ENCODE assay signal across 27 cellular contexts in genomic region chr6:83047065-83047754, GRCh38. TPM values are rescaled to one million over a fixed set of nuclear protein-coding genes. Genes with fewer than 3 reads are reported as not detected.
A peak's percentile ranks its signal among the peaks of the same experiment; 100 is the strongest.
DNase-seq lines count a peak whose midpoint lies in the region; ATAC-seq and TF ChIP-seq lines count a peak whose summit lies in the region.
"Had no signal": no experiment of that assay in that cellular context is flagged by ENCODE, and none has a peak within 500 bp of the region (broad histone marks: within the 10 kb centered on the region; RNA-seq: fewer than 3 reads in every experiment).

No MANE protein-coding gene starts in this region.

- DNase-seq in NCI-H1417 (lab: John Stamatoyannopoulos, UW) (peak in 2 of 3 experiments; percentile 25 to 40), NCI-H1417 treated with DMSO at 0.1 percent for 48 hours (lab: John Stamatoyannopoulos, UW) (no peak), NCI-H748 (lab: John Stamatoyannopoulos, UW; ENCODE audit: unreplicated experiment) (peak; percentile 82), putamen (ENCODE audit: low spot score) (peak; percentile 27), gastrocnemius medialis (no peak), GM20000 (ENCODE audit: low spot score) (no peak)
- DNase-seq: 8988T; activated CD4-positive, alpha-beta T cell treated with anti-CD3 and anti-CD28 coated beads for 4 hours; AML-193; aorta; CD8-positive, alpha-beta T cell; cerebellar nuclear complex; effector CD4-positive, alpha-beta T cell; esophagus squamous epithelium; naive thymus-derived CD8-positive, alpha-beta T cell; NCI-H1105 treated with DMSO at 0.1 percent for 48 hours; ovary; SJCRH30; stimulated activated CD4-positive, alpha-beta T cell treated with anti-CD3 and anti-CD28 coated beads, Interleukin-15, amount 100 ng/mL, for 24 hours; stimulated activated CD8-positive, alpha-beta memory T cell treated with anti-CD3 and anti-CD28 coated beads, Interleukin-4, amount 100 ng/mL, for 48 hours; T-helper 1 cell; transverse colon had no signal

- TF ChIP-seq CTCF in gastrocnemius medialis (IDR thresholded peaks at IDR 0.05 in 4 of 5, conservative IDR thresholded peaks at IDR 0.05 in 1 of 5), result no peak
- no peak for TF ChIP-seq CTCF in GM20000 (IDR thresholded peaks at IDR 0.05; ENCODE audit: extremely low read depth, missing control alignments)

- no peak for ATAC-seq in GM19467 (IDR thresholded peaks at IDR 0.05; ENCODE audit: unreplicated experiment)
- ATAC-seq in gastrocnemius medialis, result no peak
- ATAC-seq: CD8-positive, alpha-beta T cell; left lobe of liver; naive thymus-derived CD8-positive, alpha-beta T cell; Panc1; sciatic nerve had no signal

- H3K36me3 ChIP-seq in iPS-18a (ENCODE audit: control insufficient read depth, low read depth, low read length) (peaks cover 9% of the 10 kb centered on the region), gastrocnemius medialis (no peaks in the 10 kb centered on the region)
- H3K36me3 ChIP-seq: ovary, transverse colon had no signal

- no peaks in the 10 kb centered on the region for H3K9me3 ChIP-seq in iPS-18a (ENCODE audit: control insufficient read depth, low read depth, low read length)
- no peaks in the 10 kb centered on the region for H3K9me3 ChIP-seq in gastrocnemius medialis
- H3K9me3 ChIP-seq: esophagus squamous epithelium, ovary, SJCRH30, transverse colon had no signal

- intact Hi-C loops in gastrocnemius medialis (cut with DNase I; ENCODE audit: low total_unique reads), result no loop called here

- no peak overlapping the region for H3K4me3 ChIP-seq in iPS-18a (ENCODE audit: low read length)
- no peak overlapping the region for H3K4me3 ChIP-seq in gastrocnemius medialis
- H3K4me3 ChIP-seq: esophagus squamous epithelium, ovary, SJCRH30, transverse colon had no signal

- peak overlapping the region; percentile 65 for H3K27ac ChIP-seq in iPS-18a (ENCODE audit: low read length)
- no peak overlapping the region for H3K27ac ChIP-seq in gastrocnemius medialis
- H3K27ac ChIP-seq: esophagus squamous epithelium, ovary, SJCRH30, transverse colon had no signal

- no peaks in the 10 kb centered on the region for H3K27me3 ChIP-seq in iPS-18a (ENCODE audit: control insufficient read depth, insufficient read depth, low read length)
- H3K27me3 ChIP-seq in gastrocnemius medialis, result no peaks in the 10 kb centered on the region
- H3K27me3 ChIP-seq: esophagus squamous epithelium, ovary, SJCRH30, transverse colon had no signal

- peaks cover 9% of the 10 kb centered on the region for H3K4me1 ChIP-seq in iPS-18a (ENCODE audit: control insufficient read depth, low read depth, low read length)
- H3K4me1 ChIP-seq in gastrocnemius medialis, result peaks cover 5 to 15% of the 10 kb centered on the region in 2 donors
- H3K4me1 ChIP-seq: SJCRH30, transverse colon had no signal

- no peak overlapping the region for H3K9ac ChIP-seq in iPS-18a (ENCODE audit: low read length)

- TF ChIP-seq POLR2A in gastrocnemius medialis (IDR thresholded peaks at IDR 0.05), result no peak

- in situ Hi-C loops in gastrocnemius medialis (cut with MboI; ENCODE audit: low sequenced_read_pairs in 4 of 4), result no loop called here

RNA-seq across cellular contexts. Expression of gene UBE3D, which starts 18.4 kb away (rescaled TPM):
- total RNA-seq in gastrocnemius medialis, result 1 to 10 TPM in 3 of 4 donors, under 1 TPM in 1; 0.82 to 4.6 (median 3.2) TPM

RNA-seq across cellular contexts. Expression of gene DOP1A, which starts 20.3 kb away (rescaled TPM):
- total RNA-seq in gastrocnemius medialis, result 10 to 100 TPM; 12.4 to 30.9 (median 16.2) TPM

Comparison
In these comparisons a context has a peak if more than half of its experiments do, and no peak if none do; other contexts are left out.
1. DNase-seq: peak in NCI-H1417 (2 of 3), NCI-H748 (single experiment) and putamen (single experiment); none in NCI-H1417 treated with DMSO at 0.1 percent for 48 hours (single experiment), gastrocnemius medialis (0 of 2) and GM20000 (single experiment).